ENCODE assay signal across 11 cellular contexts in the genomic region with DNA sequence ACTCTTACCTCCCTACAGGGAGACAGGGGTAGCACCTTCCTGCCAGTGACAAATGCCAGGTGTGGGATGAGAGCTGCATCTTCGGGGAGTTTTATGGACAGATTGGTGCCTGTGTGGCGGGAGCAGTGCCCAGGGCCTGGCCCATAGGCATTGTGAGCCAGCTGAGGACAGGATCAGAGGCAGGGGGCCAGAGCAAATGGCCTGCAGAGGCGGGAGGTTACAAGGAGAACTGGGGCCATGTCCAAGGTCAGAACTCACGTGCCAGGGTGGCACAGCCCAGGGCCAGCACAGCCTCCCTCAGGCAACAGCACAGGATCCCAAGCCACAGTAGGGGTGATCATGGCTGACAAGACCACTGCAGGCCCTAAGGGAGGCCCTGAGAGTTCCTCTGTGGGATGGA. TPM values are rescaled to one million over a fixed set of nuclear protein-coding genes. Genes with fewer than 3 reads are reported as not detected.
DNase-seq lines count a peak whose midpoint lies in the region; ATAC-seq and TF ChIP-seq lines count a peak whose summit lies in the region.
"Had no signal": no experiment of that assay in that cellular context is flagged by ENCODE, and none has a peak within 500 bp of the region (broad histone marks: within the 10 kb centered on the region; RNA-seq: fewer than 3 reads in every experiment).

No MANE protein-coding gene starts in this region.

- no peak overlapping the region for H3K27ac ChIP-seq in GM23338 (ENCODE audit: low read depth)
- peak overlapping the region; percentile 66 for H3K27ac ChIP-seq in smooth muscle cell (ENCODE audit: low read depth)
- H3K27ac ChIP-seq in dorsolateral prefrontal cortex: peak overlapping the region in 15 of 59 donors; percentile 2 to 55 (median 30)

- peak overlapping the region; percentile 63; the same call in 1 of the 2 replicates for H3K27ac Mint-ChIP-seq in GM23338
- peak overlapping the region; percentile 56 for H3K27ac Mint-ChIP-seq in activated T-helper 17 cell treated with anti-CD3 and anti-CD28 coated beads, Interleukin-2, amount 50 U/mL, for 72 hours

- 94% methylated on average over 4 of the region's 4 CpGs for WGBS in smooth muscle cell (ENCODE audit: low lambda C conversion rate)

- DNase-seq in GM23338 (ENCODE audit: low spot score) (no peak), left lobe of liver (ENCODE audit: low spot score) (peak; percentile 92), smooth muscle cell (lab: John Stamatoyannopoulos, UW; ENCODE audit: unreplicated experiment) (no peak), dorsolateral prefrontal cortex (no peak), EL (no peak), putamen (ENCODE audit: low spot score) (no peak)
- DNase-seq: activated CD4-positive, alpha-beta T cell treated with anti-CD3 and anti-CD28 coated beads for 1 hour had no signal

- H3K9me3 Mint-ChIP-seq in GM23338: no peaks in the 10 kb centered on the region; the same call in 2 of the 3 replicates
- no peaks in the 10 kb centered on the region for H3K9me3 Mint-ChIP-seq in activated T-helper 17 cell treated with anti-CD3 and anti-CD28 coated beads, Interleukin-2, amount 50 U/mL, for 72 hours

- peak overlapping the region; percentile 17 for H3K9ac ChIP-seq in smooth muscle cell (ENCODE audit: low read depth)

- no peaks in the 10 kb centered on the region for H3K9me3 ChIP-seq in smooth muscle cell (replicated peaks; ENCODE audit: low read depth)
- H3K9me3 ChIP-seq: prostate gland had no signal

- no peak overlapping the region for H3K4me2 ChIP-seq in GM23338
- H3K4me2 ChIP-seq in smooth muscle cell: peak overlapping the region; percentile 61

- peaks cover 23% of the 10 kb centered on the region for H3K36me3 Mint-ChIP-seq in GM23338 (ENCODE audit: low read depth)
- H3K36me3 Mint-ChIP-seq in activated T-helper 17 cell treated with anti-CD3 and anti-CD28 coated beads, Interleukin-2, amount 50 U/mL, for 72 hours (ENCODE audit: low read depth): peaks cover 95% of the 10 kb centered on the region

- H3K4me1 ChIP-seq in GM23338 (ENCODE audit: insufficient read depth): peaks cover 5% of the 10 kb centered on the region
- peaks cover 4% of the 10 kb centered on the region for H3K4me1 ChIP-seq in smooth muscle cell (ENCODE audit: low read depth)
- H3K4me1 ChIP-seq: prostate gland had no signal

- H2AFZ ChIP-seq in GM23338 (no peak overlapping the region), smooth muscle cell (ENCODE audit: low read depth) (no peak overlapping the region)

- H3K9me2 ChIP-seq in GM23338 (ENCODE audit: insufficient read depth): no peaks in the 10 kb centered on the region

- TF ChIP-seq CTCF in GM23338 (conservative IDR thresholded peaks at IDR 0.05; ENCODE audit: low read depth in 2 of 2) (no peak), smooth muscle cell (IDR thresholded peaks at IDR 0.05; ENCODE audit: borderline replicate concordance, insufficient read depth, poor library complexity, severe bottlenecking) (no peak), dorsolateral prefrontal cortex (IDR thresholded peaks at IDR 0.05 in 54 of 56, conservative IDR thresholded peaks at IDR 0.05 in 2 of 56; ENCODE audit: low read depth in 1 of 56, partially characterized antibody in 56 of 56) (no peak)

- no peak for ATAC-seq in GM23338
- ATAC-seq in activated T-helper 17 cell treated with anti-CD3 and anti-CD28 coated beads, Interleukin-2, amount 50 U/mL, for 72 hours (replicated peaks): no peak
- peak; percentile 73 for ATAC-seq in left lobe of liver
- ATAC-seq in HG03108 (IDR thresholded peaks at IDR 0.05; ENCODE audit: unreplicated experiment): no peak
- ATAC-seq: GM12878 had no signal

- H3K79me2 ChIP-seq in GM23338 (replicated peaks; ENCODE audit: insufficient read depth) (no peaks in the 10 kb centered on the region), smooth muscle cell (ENCODE audit: low read depth) (no peaks in the 10 kb centered on the region)

- H4K20me1 ChIP-seq in GM23338 (replicated peaks; ENCODE audit: insufficient read depth): no peaks in the 10 kb centered on the region; the same call in 1 of the 2 replicates
- peaks cover 4% of the 10 kb centered on the region for H4K20me1 ChIP-seq in smooth muscle cell (ENCODE audit: low read depth)

- H3F3A ChIP-seq in GM23338 (replicated peaks; ENCODE audit: low read depth): no peaks in the 10 kb centered on the region
- H3F3A ChIP-seq in smooth muscle cell (ENCODE audit: low read depth): peaks cover 9% of the 10 kb centered on the region

- H3K36me3 ChIP-seq in GM23338 (ENCODE audit: insufficient read depth): no peaks in the 10 kb centered on the region
- H3K36me3 ChIP-seq in smooth muscle cell (ENCODE audit: low read depth): peaks cover 4% of the 10 kb centered on the region

- intact Hi-C loops in dorsolateral prefrontal cortex (cut with DNase I): no loop called here

- H3K27me3 ChIP-seq in GM23338 (ENCODE audit: insufficient read depth): no peaks in the 10 kb centered on the region
- no peaks in the 10 kb centered on the region for H3K27me3 ChIP-seq in smooth muscle cell (ENCODE audit: low read depth)
- H3K27me3 ChIP-seq in dorsolateral prefrontal cortex: no peaks in the 10 kb centered on the region

- peaks cover 4% of the 10 kb centered on the region for H3K27me3 Mint-ChIP-seq in GM23338 (ENCODE audit: insufficient read depth, low read depth, poor library complexity)
- H3K27me3 Mint-ChIP-seq in activated T-helper 17 cell treated with anti-CD3 and anti-CD28 coated beads, Interleukin-2, amount 50 U/mL, for 72 hours: no peaks in the 10 kb centered on the region

- H3K4me1 Mint-ChIP-seq in GM23338: peaks cover 13% of the 10 kb centered on the region
- H3K4me1 Mint-ChIP-seq in activated T-helper 17 cell treated with anti-CD3 and anti-CD28 coated beads, Interleukin-2, amount 50 U/mL, for 72 hours: peaks cover 11% of the 10 kb centered on the region

- H3K4me3 ChIP-seq in GM23338 (no peak overlapping the region), smooth muscle cell (no peak overlapping the region), dorsolateral prefrontal cortex (no peak overlapping the region)
- H3K4me3 ChIP-seq: GM12878, prostate gland had no signal

- no peak overlapping the region; the same call in 2 of the 3 replicates for H3K4me3 Mint-ChIP-seq in GM23338
- H3K4me3 Mint-ChIP-seq in activated T-helper 17 cell treated with anti-CD3 and anti-CD28 coated beads, Interleukin-2, amount 50 U/mL, for 72 hours: no peak overlapping the region

TF ChIP-seq in GM23338, 12 proteins besides CTCF, POLR2A, EP300 and RAD21 (continues in another document):
- TF ChIP-seq ZNF331 (CRISPR knock-in tag; IDR thresholded peaks at IDR 0.05; ENCODE audit: low read depth) (no peak), ZNF114 (CRISPR knock-in tag; IDR thresholded peaks at IDR 0.05) (no peak), CREB1 (CRISPR knock-in tag; IDR thresholded peaks at IDR 0.05; ENCODE audit: low read depth) (no peak), JUNB (IDR thresholded peaks at IDR 0.05; ENCODE audit: unreplicated experiment) (no peak), POLR2AphosphoS5 (IDR thresholded peaks at IDR 0.05; ENCODE audit: low read depth) (no peak), STAT1 (IDR thresholded peaks at IDR 0.05; ENCODE audit: unreplicated experiment) (no peak)
- TF ChIP-seq, protein P1, sequence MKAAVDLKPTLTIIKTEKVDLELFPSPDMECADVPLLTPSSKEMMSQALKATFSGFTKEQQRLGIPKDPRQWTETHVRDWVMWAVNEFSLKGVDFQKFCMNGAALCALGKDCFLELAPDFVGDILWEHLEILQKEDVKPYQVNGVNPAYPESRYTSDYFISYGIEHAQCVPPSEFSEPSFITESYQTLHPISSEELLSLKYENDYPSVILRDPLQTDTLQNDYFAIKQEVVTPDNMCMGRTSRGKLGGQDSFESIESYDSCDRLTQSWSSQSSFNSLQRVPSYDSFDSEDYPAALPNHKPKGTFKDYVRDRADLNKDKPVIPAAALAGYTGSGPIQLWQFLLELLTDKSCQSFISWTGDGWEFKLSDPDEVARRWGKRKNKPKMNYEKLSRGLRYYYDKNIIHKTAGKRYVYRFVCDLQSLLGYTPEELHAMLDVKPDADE (IDR thresholded peaks at IDR 0.05): no peak

RNA-seq across cellular contexts. Expression of gene TTC7A, which starts 14.7 kb away (rescaled TPM):
- total RNA-seq in GM23338 (2014; rRNA removed; shearing (Covaris generic)): 10.5 and 16.9 TPM in 2 replicates
- polyA plus RNA-seq in GM23338 (2016; fragmentation: Nextera tagmentation; extraction: Ambion mirVana) (3.2 and 3.8 TPM in 2 replicates), smooth muscle cell (10.1 and 12.8 TPM in 2 replicates)
- 10 to 100 TPM; 45.2 to 62.1 TPM for total RNA-seq in activated T-helper 17 cell treated with anti-CD3 and anti-CD28 coated beads, Interleukin-2, amount 50 U/mL, for 72 hours
- total RNA-seq in left lobe of liver (15.7 TPM), smooth muscle cell (10.2 and 10.6 TPM in 2 replicates), dorsolateral prefrontal cortex (10 to 100 TPM; 15.2 to 63.1 (median 25.3) TPM)

RNA-seq across cellular contexts. Expression of gene MCFD2, which starts 40.2 kb away (rescaled TPM):
- 55.1 and 62.0 TPM in 2 replicates for total RNA-seq in GM23338 (2014; rRNA removed; shearing (Covaris generic))
- polyA plus RNA-seq in GM23338 (2016; fragmentation: Nextera tagmentation; extraction: Ambion mirVana): 91.9 and 97.5 TPM in 2 replicates
- total RNA-seq in activated T-helper 17 cell treated with anti-CD3 and anti-CD28 coated beads, Interleukin-2, amount 50 U/mL, for 72 hours: 10 to 100 TPM; 37.1 to 63.1 TPM
- 161 TPM for total RNA-seq in left lobe of liver
- 167 and 232 TPM in 2 replicates for total RNA-seq in smooth muscle cell
- 100 and 107 TPM in 2 replicates for polyA plus RNA-seq in smooth muscle cell
- 100 to 1,000 TPM in 9 of 120 experiments, 10 to 100 TPM in 111; 44.0 to 113 (median 78.3) TPM for total RNA-seq in dorsolateral prefrontal cortex
